In the genomic region with DNA sequence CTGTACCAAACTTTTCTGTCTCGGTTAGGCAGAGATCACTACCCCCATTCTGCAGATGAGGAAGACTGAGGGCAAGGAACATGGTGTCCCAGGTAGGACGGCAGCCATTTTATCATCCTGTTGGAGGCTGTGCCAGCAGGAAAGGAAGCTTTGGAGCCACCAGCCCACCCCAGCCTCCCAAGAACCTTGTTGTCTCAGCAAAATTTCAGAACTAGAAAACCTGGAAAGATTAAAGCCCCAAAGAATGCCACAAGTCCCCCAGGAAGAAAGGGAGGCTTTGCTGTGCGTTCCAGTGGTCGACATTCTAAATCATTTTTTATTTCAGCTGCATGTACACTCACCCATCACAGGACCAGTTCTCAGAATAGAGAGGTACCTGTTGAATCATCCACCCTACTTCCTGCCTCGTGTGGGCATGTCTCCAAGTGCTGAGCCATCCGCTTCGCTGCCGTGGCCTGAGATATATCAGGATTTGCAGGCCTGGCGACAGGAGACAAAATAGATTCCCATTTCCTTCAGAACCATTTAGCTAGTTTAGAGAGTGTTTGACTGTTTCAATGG, we compare ENCODE assay signal across 9 cellular contexts. TPM values are rescaled to one million over a fixed set of nuclear protein-coding genes. Genes with fewer than 3 reads are reported as not detected.
DNase-seq lines count a peak whose midpoint lies in the region; ATAC-seq, FAIRE-seq and TF ChIP-seq lines count a peak whose summit lies in the region.
"Had no signal": no experiment of that assay in that cellular context is flagged by ENCODE, and none has a peak within 500 bp of the region (broad histone marks: within the 10 kb centered on the region; RNA-seq: fewer than 3 reads in every experiment).

No MANE protein-coding gene starts in this region.

- peaks cover 3% of the 10 kb centered on the region for H3K27me3 Mint-ChIP-seq in activated CD4-positive, alpha-beta memory T cell treated with anti-CD3 and anti-CD28 coated beads for 36 hours

- peaks cover 7% of the 10 kb centered on the region; the same call in 1 of the 2 replicates for H3K27me3 ChIP-seq in IMR-90 (ENCODE audit: control insufficient read depth, insufficient read depth, low read length)

- H2AK5ac ChIP-seq in IMR-90 (ENCODE audit: low read depth, low read length) = peak overlapping the region; percentile 97

- no peaks in the 10 kb centered on the region for H3K9me3 Mint-ChIP-seq in activated CD4-positive, alpha-beta memory T cell treated with anti-CD3 and anti-CD28 coated beads for 36 hours
- H3K9me3 Mint-ChIP-seq: nephron had no signal

- intact Hi-C loops in IMR-90 (cut with micrococcal nuclease) = no loop called here
- intact Hi-C loops in activated CD4-positive, alpha-beta memory T cell treated with anti-CD3 and anti-CD28 coated beads for 36 hours (cut with micrococcal nuclease) = loop anchor here (1.0 to 5.0 kb wide), 2 partner anchors 13 to 435 kb away; a partner anchor contains a TSS
- intact Hi-C loops in left ventricle myocardium superior (cut with micrococcal nuclease) = no loop called here

- H3K9me1 ChIP-seq in IMR-90 (ENCODE audit: insufficient read depth, low read length) = peaks cover 10% of the 10 kb centered on the region; the same call in 1 of the 2 replicates

- peak overlapping the region; percentile 36 for H3K4me3 Mint-ChIP-seq in activated CD4-positive, alpha-beta memory T cell treated with anti-CD3 and anti-CD28 coated beads for 36 hours
- H3K4me3 Mint-ChIP-seq: nephron had no signal

- H3K27ac ChIP-seq in IMR-90 (ENCODE audit: insufficient read depth, low read length) = no peak overlapping the region; the same call in 1 of the 2 replicates

- BruUV-seq in IMR-90 (replicated peaks; lab: Mats Ljungman, UMichigan) = no TSS peak

- TF ChIP-seq POLR2A in IMR-90 (IDR thresholded peaks at IDR 0.05; ENCODE audit: low read depth, low read length) (no peak), GM12891 (IDR thresholded peaks at IDR 0.05; ENCODE audit: low read depth, low read length) (no peak)

- H3K18ac ChIP-seq in IMR-90 (ENCODE audit: low read depth, low read length) = no peak overlapping the region; the same call in 1 of the 2 replicates

- TF ChIP-seq CTCF in IMR-90 (conservative IDR thresholded peaks at IDR 0.05; ENCODE audit: low read depth, low read length) = no peak

- DNase-seq in IMR-90 (peak; percentile 96), fibroblast of the conjunctiva (ENCODE audit: low read depth) (peak; percentile 28), NCI-H1092 treated with DMSO at 0.1 percent for 48 hours (lab: John Stamatoyannopoulos, UW) (no peak), left ventricle myocardium superior (no peak), GM12891 (ENCODE audit: insufficient read length, low spot score) (no peak)
- peak; percentile 80 for DNase-seq in activated CD4-positive, alpha-beta memory T cell treated with anti-CD3 and anti-CD28 coated beads for 36 hours
- peak; percentile 20 for DNase-seq in stimulated activated CD8-positive, alpha-beta memory T cell treated with anti-CD3 and anti-CD28 coated beads, Interleukin-12 subunit alpha, Interleukin-12 subunit beta, amount 100 ng/mL, for 24 hours (ENCODE audit: extremely low read depth)

- H3K4me1 ChIP-seq in IMR-90 (ENCODE audit: control insufficient read depth, insufficient read depth, low read length) = peaks cover 10% of the 10 kb centered on the region; the same call in 1 of the 2 replicates

- peak overlapping the region; percentile 42; the same call in 1 of the 2 replicates for H3K14ac ChIP-seq in IMR-90 (replicated peaks; ENCODE audit: low read depth, low read length)

- H3K4me3 ChIP-seq in IMR-90 (ENCODE audit: insufficient read depth, low read depth, low read length) = no peak overlapping the region

- no peaks in the 10 kb centered on the region for H3K9me3 ChIP-seq in IMR-90 (ENCODE audit: control insufficient read depth, insufficient read depth, low read length)

- in situ Hi-C loops in IMR-90 (cut with MboI; ENCODE audit: low sequenced_read_pairs) = loop anchor here (10.0 kb wide), 1 partner anchor 233 kb away; a partner anchor contains a TSS

- no peak overlapping the region for H3K56ac ChIP-seq in IMR-90 (ENCODE audit: extremely low read depth, insufficient read depth, low read length)

- 0 out of 2 replicates have a peak overlapping the region, but pooled peaks have one; percentile 20 for H3K23ac ChIP-seq in IMR-90 (ENCODE audit: low read depth, low read length)

- POLR2A ChIA-PET in IMR-90 (lab: Charles Lee; ENCODE audit: unreplicated experiment) = no interaction called here
- POLR2A ChIA-PET in activated CD4-positive, alpha-beta memory T cell treated with anti-CD3 and anti-CD28 coated beads for 36 hours (lab: Charles Lee) = interaction anchor here (1.1 kb wide), 1 partner anchor 234 kb away, joined by 4 read pairs; a partner anchor contains a TSS

- no peak overlapping the region for H3K4me2 ChIP-seq in IMR-90 (ENCODE audit: low read depth, low read length)

- H4K5ac ChIP-seq in IMR-90 (ENCODE audit: low read depth, low read length) = peak overlapping the region; percentile 43; the same call in 1 of the 2 replicates

- H4K20me1 ChIP-seq in IMR-90 (ENCODE audit: insufficient read depth, low read length) = peaks cover 4% of the 10 kb centered on the region; the same call in 1 of the 2 replicates

- H2BK15ac ChIP-seq in IMR-90 (ENCODE audit: low read depth, low read length) = peak overlapping the region; percentile 77; the same call in 1 of the 3 replicates

- H2BK120ac ChIP-seq in IMR-90 (ENCODE audit: low read depth, low read length) = peak overlapping the region; percentile 50

- H3K36me3 Mint-ChIP-seq in activated CD4-positive, alpha-beta memory T cell treated with anti-CD3 and anti-CD28 coated beads for 36 hours = no peaks in the 10 kb centered on the region

- WGBS in IMR-90 (ENCODE audit: extremely low coverage in 2 of 2, insufficient read length in 1 of 2), 2 experiments = 0% methylated on average over 1 of the region's 9 CpGs; no CpG with 5 or more reads in 1 of the 2 experiments

- dilution Hi-C loops in IMR-90 (cut with HindIII; ENCODE audit: low sequenced_read_pairs, unreplicated experiment) = no loop called here

- no peaks in the 10 kb centered on the region for H3K36me3 ChIP-seq in IMR-90 (ENCODE audit: control insufficient read depth, insufficient read depth, low read length)

- peak overlapping the region; percentile 53 for H2BK5ac ChIP-seq in IMR-90 (ENCODE audit: low read depth, low read length, poor library complexity, severe bottlenecking)

- peaks cover 13% of the 10 kb centered on the region for H3K4me1 Mint-ChIP-seq in activated CD4-positive, alpha-beta memory T cell treated with anti-CD3 and anti-CD28 coated beads for 36 hours (ENCODE audit: low read depth)

- FAIRE-seq in GM12891 (lab: Jason Lieb, UNC) = no peak

- no peaks in the 10 kb centered on the region for H3K79me1 ChIP-seq in IMR-90 (ENCODE audit: low read depth in 1 of 2, low read length in 2 of 2)

- H3K27ac Mint-ChIP-seq in activated CD4-positive, alpha-beta memory T cell treated with anti-CD3 and anti-CD28 coated beads for 36 hours = peak overlapping the region; percentile 88
- H3K27ac Mint-ChIP-seq: nephron had no signal

- TF ChIP-seq RAD21 in IMR-90 (IDR thresholded peaks at IDR 0.05; ENCODE audit: low read length) = no peak

- H2AK9ac ChIP-seq in IMR-90 (replicated peaks; ENCODE audit: low read depth, low read length, poor library complexity) = peak overlapping the region; percentile 84

- H3K4ac ChIP-seq in IMR-90 (ENCODE audit: low read depth, low read length) = peak overlapping the region; percentile 85

- peak overlapping the region; percentile 0; the same call in 1 of the 2 replicates for H3K9ac ChIP-seq in IMR-90 (ENCODE audit: low read depth, low read length)

- H4K8ac ChIP-seq in IMR-90 (ENCODE audit: low read depth in 2 of 2, low read length in 2 of 2) = peak overlapping the region; percentile 67 to 76

- peak overlapping the region; percentile 72; the same call in 1 of the 2 replicates for H2BK20ac ChIP-seq in IMR-90 (ENCODE audit: low read depth, low read length)

- peak; percentile 44; the same call in 1 of the 2 replicates for ATAC-seq in IMR-90 (ENCODE audit: low read depth)
- ATAC-seq in left ventricle myocardium superior = no peak
- no peak for ATAC-seq in GM21723 (IDR thresholded peaks at IDR 0.05; ENCODE audit: unreplicated experiment)

- H2AFZ ChIP-seq in IMR-90 (replicated peaks; ENCODE audit: low read length, poor library complexity) = peak overlapping the region; percentile 73

- CTCF ChIA-PET in IMR-90 (lab: Yijun Ruan, JAX) = interaction anchor here (1.5 kb wide), 1 partner anchor 314 kb away, joined by 4 read pairs; no protein-coding TSS in a partner anchor
- CTCF ChIA-PET in activated CD4-positive, alpha-beta memory T cell treated with anti-CD3 and anti-CD28 coated beads for 36 hours (lab: Charles Lee) = interaction anchor here (0.7 to 1.5 kb wide), 8 partner anchors 10 to 316 kb away, joined by 3 to 7 read pairs (median 3); no protein-coding TSS in a partner anchor

- peak overlapping the region; percentile 84 for H4K91ac ChIP-seq in IMR-90 (ENCODE audit: insufficient read depth, low read depth, low read length)

TF ChIP-seq in IMR-90, 13 proteins besides CTCF, POLR2A, EP300 and RAD21 (continues in another document):
- TF ChIP-seq MXI1 (IDR thresholded peaks at IDR 0.05; ENCODE audit: borderline replicate concordance, low read depth, low read length) (no peak), MAZ (IDR thresholded peaks at IDR 0.05; ENCODE audit: borderline replicate concordance, low read depth, low read length) (no peak), NFE2L2 (IDR thresholded peaks at IDR 0.05; ENCODE audit: low read depth, low read length) (peak; percentile 6; the same call in 1 of the 2 replicates)

TF ChIP-seq in GM12891, 5 proteins besides CTCF, POLR2A, EP300 and RAD21 (continues in another document):
- no peak for TF ChIP-seq POLR2AphosphoS5 (IDR thresholded peaks at IDR 0.05; ENCODE audit: low read depth, low read length)
- TF ChIP-seq POU2F2 (IDR thresholded peaks at IDR 0.05; ENCODE audit: low read depth, low read length) = no peak
- no peak for TF ChIP-seq SPI1 (IDR thresholded peaks at IDR 0.05; ENCODE audit: low read depth, low read length)
- TF ChIP-seq TAF1 (IDR thresholded peaks at IDR 0.05; ENCODE audit: low read depth, low read length) = no peak

RNA-seq across cellular contexts. Expression of a gene that starts 12.9 kb away (rescaled TPM):
- total RNA-seq in IMR-90 (2012; rRNA removed) = 512 and 746 TPM in 2 replicates
- 335 and 339 TPM in 2 replicates for polyA plus RNA-seq in IMR-90 (2012; rRNA removed)
- polyA plus RNA-seq in IMR-90 (2012; cell fraction: cytosol; rRNA removed) = 440 and 592 TPM in 2 replicates
- 315 and 390 TPM in 2 replicates for polyA plus RNA-seq in IMR-90 (2012; cell fraction: nucleus; rRNA removed; ENCODE audit: low replicate concordance)
- total RNA-seq in activated CD4-positive, alpha-beta memory T cell treated with anti-CD3 and anti-CD28 coated beads for 36 hours = 100 to 1,000 TPM; 314 to 321 TPM
- total RNA-seq in left ventricle myocardium superior = 76.1 TPM
- 325 TPM for polyA plus RNA-seq in GM12891 (2012; ENCODE audit: low read depth, missing spikeins)

RNA-seq across cellular contexts. Expression of a gene that starts 35.1 kb away (rescaled TPM):
- total RNA-seq in IMR-90 (2012; rRNA removed) (1.6 and 1.7 TPM in 2 replicates), left ventricle myocardium superior (13.5 TPM)
- 4.0 and 4.1 TPM in 2 replicates for polyA plus RNA-seq in IMR-90 (2012; rRNA removed)
- 2.6 and 4.0 TPM in 2 replicates for polyA plus RNA-seq in IMR-90 (2012; cell fraction: cytosol; rRNA removed)
- polyA plus RNA-seq in IMR-90 (2012; cell fraction: nucleus; rRNA removed; ENCODE audit: low replicate concordance) = 2.5 and 4.6 TPM in 2 replicates
- total RNA-seq in activated CD4-positive, alpha-beta memory T cell treated with anti-CD3 and anti-CD28 coated beads for 36 hours = 10 to 100 TPM; 15.2 to 15.9 TPM
- polyA plus RNA-seq in GM12891 (2012; ENCODE audit: low read depth, missing spikeins) = 4.2 TPM

Comparison
In these comparisons a context has a peak if more than half of its experiments do, and no peak if none do; other contexts are left out.
1. DNase-seq: peak in IMR-90 (single experiment), activated CD4-positive, alpha-beta memory T cell treated with anti-CD3 and anti-CD28 coated beads for 36 hours (single experiment), fibroblast of the conjunctiva (single experiment) and stimulated activated CD8-positive, alpha-beta memory T cell treated with anti-CD3 and anti-CD28 coated beads, Interleukin-12 subunit alpha, Interleukin-12 subunit beta, amount 100 ng/mL, for 24 hours (single experiment); none in NCI-H1092 treated with DMSO at 0.1 percent for 48 hours (single experiment), left ventricle myocardium superior (single experiment) and GM12891 (single experiment).